ENCODE assay signal across 16 cellular contexts in the genomic region with DNA sequence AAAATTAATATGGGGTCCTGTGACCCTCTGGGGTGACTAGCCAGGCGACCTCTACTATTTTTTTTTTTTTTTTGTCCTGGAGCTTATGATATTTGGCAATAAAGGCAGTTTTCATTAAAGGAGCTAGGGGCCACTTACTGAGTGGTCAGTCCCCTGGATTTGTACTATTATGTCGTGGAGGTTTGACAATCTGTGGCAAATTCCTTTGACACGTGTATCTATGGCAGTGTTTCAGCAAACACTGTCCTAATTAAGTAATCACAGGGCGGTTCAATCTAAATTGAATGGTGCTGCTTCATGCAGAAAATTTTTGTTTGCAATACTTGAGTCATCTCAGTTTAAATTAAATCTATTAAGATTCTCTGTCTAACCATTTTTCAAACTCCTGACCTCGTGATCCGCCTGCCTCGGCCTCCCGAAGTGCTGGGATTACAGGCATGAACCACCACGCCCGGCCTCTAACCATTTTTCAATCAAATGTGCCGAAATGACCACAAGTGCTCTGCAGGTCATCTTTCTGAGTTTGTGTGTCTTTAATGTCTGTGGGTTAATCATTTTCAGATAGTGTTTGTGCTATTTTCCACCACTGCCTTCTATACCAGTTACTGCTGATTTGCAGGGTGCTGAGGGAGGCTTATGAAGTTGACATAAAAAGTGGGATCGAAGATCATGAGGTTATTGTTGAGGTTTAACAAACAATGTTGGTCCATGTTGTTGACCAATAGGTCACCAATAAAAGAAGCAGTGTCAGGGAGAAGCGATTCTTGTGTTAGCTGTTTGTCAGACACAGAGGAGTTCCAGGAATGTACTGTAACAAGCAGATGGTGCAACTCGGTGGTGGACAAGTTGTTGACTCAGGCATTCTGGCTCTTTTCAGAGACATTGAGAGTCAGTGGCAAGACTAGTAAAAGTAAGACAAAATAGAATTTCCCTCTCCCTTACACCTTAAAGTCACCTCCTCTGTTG. TPM values are rescaled to one million over a fixed set of nuclear protein-coding genes. Genes with fewer than 3 reads are reported as not detected.
A peak's percentile ranks its signal among the peaks of the same experiment; 100 is the strongest.
DNase-seq lines count a peak whose midpoint lies in the region; ATAC-seq and TF ChIP-seq lines count a peak whose summit lies in the region.
"Had no signal": no experiment of that assay in that cellular context is flagged by ENCODE, and none has a peak within 500 bp of the region (broad histone marks: within the 10 kb centered on the region; RNA-seq: fewer than 3 reads in every experiment).

No MANE protein-coding gene starts in this region.

- H3K36me3 ChIP-seq in right lobe of liver, result no peaks in the 10 kb centered on the region
- H3K36me3 ChIP-seq: adrenal gland, BLaER1, right atrium auricular region, vagina had no signal

- intact Hi-C loops in right lobe of liver (cut with DNase I), result no loop called here

- peak; percentile 71 for DNase-seq in AG04449 (ENCODE audit: low read depth, low spot score)
- peak; percentile 60 for DNase-seq in HuH-7 (ENCODE audit: low spot score)
- peak; percentile 97 for DNase-seq in choroid plexus epithelial cell (ENCODE audit: low read depth)
- DNase-seq in right lobe of liver, result peak in 2 of 3 donors; percentile 62 to 81
- no peak for DNase-seq in KG1 (lab: John Stamatoyannopoulos, UW)
- DNase-seq in COLO829 (ENCODE audit: low spot score), result no peak
- no peak for DNase-seq in RWPE1 (ENCODE audit: low spot score)
- DNase-seq in activated gamma-delta T cell treated with Interleukin-2 at 50 U/mL for 16 hours, result no peak

- H3K4me3 ChIP-seq in AG04449 (ENCODE audit: low read depth, low read length), result no peak overlapping the region
- no peak overlapping the region for H3K4me3 ChIP-seq in choroid plexus epithelial cell (ENCODE audit: low read depth, low read length)
- peak overlapping the region in 2 of 3 donors; percentile 24 to 25 for H3K4me3 ChIP-seq in right lobe of liver
- H3K4me3 ChIP-seq: adrenal gland, BLaER1, right atrium auricular region, vagina had no signal

- POLR2A ChIA-PET in AG04449 (lab: Yijun Ruan, JAX), result no interaction called here
- POLR2A ChIA-PET in RWPE1 (lab: Yijun Ruan, JAX; ENCODE audit: low non-redundant PET), result no interaction called here

- H3K9me3 ChIP-seq in right lobe of liver, result no peaks in the 10 kb centered on the region
- H3K9me3 ChIP-seq: adrenal gland, BLaER1, right atrium auricular region, vagina had no signal

- TF ChIP-seq CTCF in AG04449 (IDR thresholded peaks at IDR 0.05; ENCODE audit: insufficient read depth, low read length, missing control alignments) (no peak), choroid plexus epithelial cell (conservative IDR thresholded peaks at IDR 0.05; ENCODE audit: low read depth, low read length) (no peak), right lobe of liver (IDR thresholded peaks at IDR 0.05) (no peak), RWPE1 (conservative IDR thresholded peaks at IDR 0.05; ENCODE audit: low read depth) (no peak)

- CTCF ChIA-PET in AG04449 (lab: Yijun Ruan, JAX) (interaction anchor here (0.6 to 1.5 kb wide), 3 partner anchors 82 to 522 kb away, joined by 3 to 5 read pairs (median 3); no protein-coding TSS in a partner anchor), RWPE1 (lab: Yijun Ruan, JAX) (interaction anchor here (0.6 kb wide), 1 partner anchor 36 kb away, joined by 3 read pairs; no protein-coding TSS in a partner anchor)

- TF ChIP-seq POLR2A in right lobe of liver (IDR thresholded peaks at IDR 0.05), result no peak

- 26% methylated on average over 14 of the region's 14 CpGs for WGBS in right lobe of liver (ENCODE audit: insufficient coverage, low coverage, low lambda C conversion rate, missing lambda C conversion rate)

- peaks cover 0 to 37% (median 8%) of the 10 kb centered on the region in 4 donors for H3K4me1 ChIP-seq in right lobe of liver
- H3K4me1 ChIP-seq: adrenal gland, BLaER1, right atrium auricular region, vagina had no signal

- ATAC-seq in right lobe of liver, result peak; percentile 75 to 85 (median 80)

- H3K27ac ChIP-seq in right lobe of liver, result peak overlapping the region; percentile 50 to 80 (median 77)
- no peak overlapping the region for H3K27ac ChIP-seq in RWPE1
- H3K27ac ChIP-seq: adrenal gland, BLaER1, epithelial cell of prostate, HL-60, right atrium auricular region, vagina had no signal

- H3K27me3 ChIP-seq in right lobe of liver, result no peaks in the 10 kb centered on the region
- H3K27me3 ChIP-seq: adrenal gland, BLaER1, right atrium auricular region, vagina had no signal

RNA-seq across cellular contexts. Expression of gene SLC2A2, which starts 18.6 kb away (rescaled TPM):
- total RNA-seq in right lobe of liver, result 100 to 1,000 TPM; 162 to 465 (median 276) TPM
- total RNA-seq: lower leg skin; right atrium auricular region; T-helper 2 cell treated with Interferon-gamma antibody and Interleukin-4, amounts not matched to agents 100 ng/mL and 5 ng/mL, for 36 hours; vagina had no signal

Comparison
In these comparisons a context has a peak if more than half of its experiments do, and no peak if none do; other contexts are left out.
1. DNase-seq: peak in AG04449 (single experiment), HuH-7 (single experiment), choroid plexus epithelial cell (single experiment) and right lobe of liver (2 of 3); none in KG1 (single experiment), COLO829 (single experiment), RWPE1 (single experiment) and activated gamma-delta T cell treated with Interleukin-2 at 50 U/mL for 16 hours (single experiment).
2. H3K4me3 ChIP-seq: peak in right lobe of liver (2 of 3); none in AG04449 (single experiment) and choroid plexus epithelial cell (single experiment).